ENCODE assay signal across 9 cellular contexts in the genomic region with DNA sequence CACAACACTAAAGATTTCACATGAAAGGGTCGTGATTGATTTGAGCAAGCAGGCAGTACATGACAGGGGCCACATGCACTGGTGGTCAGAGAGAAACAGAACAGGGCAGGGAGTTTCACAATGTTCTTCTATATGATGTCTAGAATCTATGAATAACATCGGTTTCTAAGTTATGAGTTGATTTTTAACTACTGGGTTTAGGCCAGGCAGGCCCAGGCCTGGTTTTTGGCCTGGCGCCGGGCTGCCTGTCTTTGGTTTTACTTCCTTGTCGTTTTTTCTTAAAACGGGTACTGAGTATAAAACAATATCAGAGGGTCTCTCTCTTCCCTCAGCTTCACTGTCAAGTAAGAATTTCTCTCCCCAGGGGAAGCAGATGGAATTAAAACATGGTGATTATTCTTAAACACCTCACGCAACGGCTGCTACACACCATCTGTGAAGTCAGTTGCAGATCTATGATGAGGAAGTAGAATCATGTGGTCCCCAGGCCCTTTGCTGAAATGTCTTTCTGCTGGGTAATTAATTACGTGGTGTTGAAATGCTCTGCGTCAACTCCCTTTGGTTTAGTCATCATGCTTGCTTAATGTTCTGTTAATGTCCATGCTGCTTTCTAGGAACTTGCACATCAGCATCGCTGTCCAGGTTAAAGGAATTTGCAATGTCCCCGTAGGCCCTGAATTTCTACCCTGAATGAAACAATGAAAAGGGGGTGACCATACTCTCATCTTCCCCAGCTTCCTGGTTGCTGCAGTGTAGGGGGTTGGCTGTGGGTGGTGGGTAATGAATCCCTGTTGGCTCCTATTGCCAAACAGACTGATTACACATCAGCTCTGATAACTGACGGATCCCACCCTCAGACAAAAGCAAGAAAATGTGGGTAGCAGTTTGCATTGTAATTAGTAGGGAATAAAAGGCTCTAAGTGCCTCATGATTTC.
DNase-seq lines count a peak whose midpoint lies in the region; TF ChIP-seq lines count a peak whose summit lies in the region.
"Had no signal": no experiment of that assay in that cellular context is flagged by ENCODE, and none has a peak within 500 bp of the region (broad histone marks: within the 10 kb centered on the region; RNA-seq: fewer than 3 reads in every experiment).

No MANE protein-coding gene starts in this region.

- H3K4me1 ChIP-seq in BLaER1 treated with 17β-estradiol and CSF1 and Interleukin-3, amounts not matched to agents 10 nM and 100 nM, result peaks cover 45 to 66% (median 59%) of the 10 kb centered on the region in 10 experiments
- H3K4me1 ChIP-seq in GM23248 (ENCODE audit: insufficient read depth), result peaks cover 17% of the 10 kb centered on the region

- no peaks in the 10 kb centered on the region for H3K36me3 Mint-ChIP-seq in dendritic cell treated with granulocyte-macrophage colony-stimulating factor and Interleukin-4, amounts not matched to agents 40 ng/mL and 50 ng/mL, for 4 days (ENCODE audit: low read depth)
- no peaks in the 10 kb centered on the region for H3K36me3 Mint-ChIP-seq in neural crest cell (ENCODE audit: low read depth)

- WGBS in GM23248 (ENCODE audit: low coverage in 1 of 2, low lambda C conversion rate in 2 of 2, missing lambda C conversion rate in 2 of 2), 2 experiments, result 1 to 2% methylated on average over 13 of the region's 13 CpGs

- in situ Hi-C loops in GM23248 (cut with MboI), result no loop called here

- H3K4me3 ChIP-seq in BLaER1 treated with 17β-estradiol and CSF1 and Interleukin-3, amounts not matched to agents 10 nM and 100 nM, result no peak overlapping the region
- H3K4me3 ChIP-seq in GM23248, result no peak overlapping the region

- intact Hi-C loops in dendritic cell treated with granulocyte-macrophage colony-stimulating factor and Interleukin-4, amounts not matched to agents 40 ng/mL and 50 ng/mL, for 4 days (cut with micrococcal nuclease), result loop anchor here (2.0 kb wide), 1 partner anchor 42 kb away; no protein-coding TSS in a partner anchor

- no peaks in the 10 kb centered on the region; a peak in 2 of 22 replicates for H3K36me3 ChIP-seq in BLaER1 treated with 17β-estradiol and CSF1 and Interleukin-3, amounts not matched to agents 10 nM and 100 nM
- no peaks in the 10 kb centered on the region for H3K36me3 ChIP-seq in GM23248 (ENCODE audit: low read depth)

- DNase-seq in GM23248 (peak; percentile 97), NCI-H2171 treated with DMSO at 0.1 percent for 48 hours (lab: John Stamatoyannopoulos, UW) (peak; percentile 98), neural crest cell (ENCODE audit: low read depth, low spot score) (no peak)
- no peak for DNase-seq in stimulated activated CD8-positive, alpha-beta memory T cell treated with anti-CD3 and anti-CD28 coated beads, Interleukin-4, amount 100 ng/mL, for 48 hours
- no peak for DNase-seq in activated naive CD4-positive, alpha-beta T cell treated with anti-CD3 and anti-CD28 coated beads, Interleukin-2, amount 50 U/mL, for 16 hours
- DNase-seq in activated CD4-positive, alpha-beta T cell treated with anti-CD3 and anti-CD28 coated beads, Interleukin-2, amount 50 U/mL, for 4 hours, result no peak

- no peaks in the 10 kb centered on the region for H4K20me1 ChIP-seq in BLaER1 treated with 17β-estradiol and CSF1 and Interleukin-3, amounts not matched to agents 10 nM and 100 nM
- no peaks in the 10 kb centered on the region for H4K20me1 ChIP-seq in GM23248 (ENCODE audit: insufficient read depth)

- peaks cover 28 to 55% (median 35%) of the 10 kb centered on the region in 11 experiments; a peak in 21 of 22 replicates for H3K9me3 ChIP-seq in BLaER1 treated with 17β-estradiol and CSF1 and Interleukin-3, amounts not matched to agents 10 nM and 100 nM (replicated peaks in 1 of 11)
- H3K9me3 ChIP-seq in GM23248 (ENCODE audit: low read depth), result no peaks in the 10 kb centered on the region

- H3K9ac ChIP-seq in BLaER1 treated with 17β-estradiol and CSF1 and Interleukin-3, amounts not matched to agents 10 nM and 100 nM, result peak overlapping the region; percentile 71 to 88 (median 80)
- peak overlapping the region; percentile 40 for H3K9ac ChIP-seq in GM23248

- peaks cover 49% of the 10 kb centered on the region for H3K4me1 Mint-ChIP-seq in dendritic cell treated with granulocyte-macrophage colony-stimulating factor and Interleukin-4, amounts not matched to agents 40 ng/mL and 50 ng/mL, for 4 days (ENCODE audit: low read depth)
- peaks cover 11% of the 10 kb centered on the region for H3K4me1 Mint-ChIP-seq in neural crest cell
- H3K4me1 Mint-ChIP-seq: central memory CD8-positive, alpha-beta T cell had no signal

- H3K27me3 Mint-ChIP-seq in dendritic cell treated with granulocyte-macrophage colony-stimulating factor and Interleukin-4, amounts not matched to agents 40 ng/mL and 50 ng/mL, for 4 days, result no peaks in the 10 kb centered on the region
- H3K27me3 Mint-ChIP-seq in neural crest cell (ENCODE audit: low read depth), result no peaks in the 10 kb centered on the region

- H3K4me3 Mint-ChIP-seq in dendritic cell treated with granulocyte-macrophage colony-stimulating factor and Interleukin-4, amounts not matched to agents 40 ng/mL and 50 ng/mL, for 4 days, result no peak overlapping the region
- no peak overlapping the region for H3K4me3 Mint-ChIP-seq in neural crest cell
- H3K4me3 Mint-ChIP-seq: central memory CD8-positive, alpha-beta T cell had no signal

- H3K9me2 ChIP-seq in GM23248 (ENCODE audit: insufficient read depth), result no peaks in the 10 kb centered on the region

- peak overlapping the region; percentile 97 for H3K27ac Mint-ChIP-seq in dendritic cell treated with granulocyte-macrophage colony-stimulating factor and Interleukin-4, amounts not matched to agents 40 ng/mL and 50 ng/mL, for 4 days
- peak overlapping the region; percentile 79 for H3K27ac Mint-ChIP-seq in neural crest cell (ENCODE audit: unreplicated experiment)

- H3K4me2 ChIP-seq in BLaER1 treated with 17β-estradiol and CSF1 and Interleukin-3, amounts not matched to agents 10 nM and 100 nM, result peak overlapping the region; percentile 62 to 89 (median 74)
- peak overlapping the region; percentile 53 for H3K4me2 ChIP-seq in GM23248 (ENCODE audit: unreplicated experiment)

- no peak overlapping the region for H2AFZ ChIP-seq in GM23248

- peak overlapping the region; percentile 87 to 97 (median 92) for H3K27ac ChIP-seq in BLaER1 treated with 17β-estradiol and CSF1 and Interleukin-3, amounts not matched to agents 10 nM and 100 nM
- peak overlapping the region; percentile 64 for H3K27ac ChIP-seq in GM23248

- peaks cover 9% of the 10 kb centered on the region for H3K9me3 Mint-ChIP-seq in dendritic cell treated with granulocyte-macrophage colony-stimulating factor and Interleukin-4, amounts not matched to agents 40 ng/mL and 50 ng/mL, for 4 days
- H3K9me3 Mint-ChIP-seq in neural crest cell, result peaks cover 7% of the 10 kb centered on the region

- no peak for TF ChIP-seq CTCF in neural crest cell (conservative IDR thresholded peaks at IDR 0.05)

- no peaks in the 10 kb centered on the region for H3K27me3 ChIP-seq in BLaER1 treated with 17β-estradiol and CSF1 and Interleukin-3, amounts not matched to agents 10 nM and 100 nM
- H3K27me3 ChIP-seq in GM23248 (replicated peaks; ENCODE audit: insufficient read depth), result peaks cover 34% of the 10 kb centered on the region

- peaks cover 31% of the 10 kb centered on the region for H3F3A ChIP-seq in GM23248 (ENCODE audit: insufficient read depth)

- H3K79me2 ChIP-seq in GM23248 (ENCODE audit: insufficient read depth), result no peaks in the 10 kb centered on the region

Comparison
In these comparisons a context has a peak if more than half of its experiments do, and no peak if none do; other contexts are left out.
1. DNase-seq: peak in GM23248 (single experiment) and NCI-H2171 treated with DMSO at 0.1 percent for 48 hours (single experiment); none in neural crest cell (single experiment), stimulated activated CD8-positive, alpha-beta memory T cell treated with anti-CD3 and anti-CD28 coated beads, Interleukin-4, amount 100 ng/mL, for 48 hours (single experiment), activated naive CD4-positive, alpha-beta T cell treated with anti-CD3 and anti-CD28 coated beads, Interleukin-2, amount 50 U/mL, for 16 hours (single experiment) and activated CD4-positive, alpha-beta T cell treated with anti-CD3 and anti-CD28 coated beads, Interleukin-2, amount 50 U/mL, for 4 hours (0 of 2).